ENCODE assay signal across 14 cellular contexts in genomic region chr3:59327324-59327939, GRCh38.
DNase-seq lines count a peak whose midpoint lies in the region; ATAC-seq and TF ChIP-seq lines count a peak whose summit lies in the region.
"Had no signal": no experiment of that assay in that cellular context is flagged by ENCODE, and none has a peak within 500 bp of the region (broad histone marks: within the 10 kb centered on the region; RNA-seq: fewer than 3 reads in every experiment).

No MANE protein-coding gene starts in this region.

- DNase-seq in EH (ENCODE audit: low read depth) (peak; percentile 73), NCI-H69 (lab: John Stamatoyannopoulos, UW) (peak; percentile 2), endodermal cell (peak; percentile 56), neural progenitor cell (ENCODE audit: low spot score) (peak; percentile 68), putamen (ENCODE audit: low spot score) (no peak), tibial artery (no peak)
- DNase-seq: activated naive CD4-positive, alpha-beta T cell treated with anti-CD3 and anti-CD28 coated beads, Interleukin-2, amount 10 ng/mL, durations not matched to agents 7 days and 5 days; Calu3; naive thymus-derived CD4-positive, alpha-beta T cell; RPMI8226 had no signal

- H3K27ac Mint-ChIP-seq in endodermal cell = no peak overlapping the region
- peak overlapping the region; percentile 72 for H3K27ac Mint-ChIP-seq in neural progenitor cell
- H3K27ac Mint-ChIP-seq: activated naive CD4-positive, alpha-beta T cell treated with anti-CD3 and anti-CD28 coated beads, Interleukin-2, amount 10 ng/mL, durations not matched to agents 7 days and 5 days; naive thymus-derived CD4-positive, alpha-beta T cell had no signal

- no peaks in the 10 kb centered on the region for H3F3A ChIP-seq in neural progenitor cell (ENCODE audit: low read depth)

- H3K4me1 Mint-ChIP-seq in endodermal cell (peaks cover 14% of the 10 kb centered on the region), neural progenitor cell (peaks cover 22% of the 10 kb centered on the region)
- H3K4me1 Mint-ChIP-seq: activated naive CD4-positive, alpha-beta T cell treated with anti-CD3 and anti-CD28 coated beads, Interleukin-2, amount 10 ng/mL, durations not matched to agents 7 days and 5 days had no signal

- no peak overlapping the region for H3K4me2 ChIP-seq in neural progenitor cell

- H3K4me3 ChIP-seq in endodermal cell (ENCODE audit: low read length) (no peak overlapping the region), neural progenitor cell (no peak overlapping the region), tibial artery (no peak overlapping the region)
- H3K4me3 ChIP-seq: coronary artery, suprapubic skin had no signal

- H3K27ac ChIP-seq in endodermal cell (ENCODE audit: low read depth, low read length) (no peak overlapping the region), neural progenitor cell (no peak overlapping the region), tibial artery (no peak overlapping the region)
- H3K27ac ChIP-seq: coronary artery, suprapubic skin had no signal

- H2AFZ ChIP-seq in neural progenitor cell (replicated peaks) = no peak overlapping the region

- H3K9me3 ChIP-seq in endodermal cell (ENCODE audit: control insufficient read depth, low read length) = no peaks in the 10 kb centered on the region
- no peaks in the 10 kb centered on the region for H3K9me3 ChIP-seq in neural progenitor cell (ENCODE audit: low read depth)
- no peaks in the 10 kb centered on the region for H3K9me3 ChIP-seq in tibial artery
- H3K9me3 ChIP-seq: suprapubic skin had no signal

- intact Hi-C loops in tibial artery (cut with DNase I; ENCODE audit: low total_unique reads) = no loop called here

- H3K9ac ChIP-seq in endodermal cell (ENCODE audit: extremely low read depth, low read length, poor library complexity, severe bottlenecking) = no peak overlapping the region
- H3K9ac ChIP-seq in neural progenitor cell = no peak overlapping the region

- H3K36me3 ChIP-seq in endodermal cell (ENCODE audit: control insufficient read depth, insufficient read depth, low read length) (no peaks in the 10 kb centered on the region), neural progenitor cell (no peaks in the 10 kb centered on the region), tibial artery (no peaks in the 10 kb centered on the region)
- H3K36me3 ChIP-seq: suprapubic skin had no signal

- H3K79me2 ChIP-seq in neural progenitor cell (ENCODE audit: low read depth) = no peaks in the 10 kb centered on the region

- H3K4me3 Mint-ChIP-seq in endodermal cell (no peak overlapping the region), neural progenitor cell (no peak overlapping the region)
- H3K4me3 Mint-ChIP-seq: activated naive CD4-positive, alpha-beta T cell treated with anti-CD3 and anti-CD28 coated beads, Interleukin-2, amount 10 ng/mL, durations not matched to agents 7 days and 5 days; naive thymus-derived CD4-positive, alpha-beta T cell had no signal

- WGBS in endodermal cell (ENCODE audit: insufficient coverage in 1 of 2, insufficient read length in 1 of 2), 2 experiments = 76 to 85% methylated on average over 5 to 6 of the region's 6 CpGs

- TF ChIP-seq CTCF in endodermal cell (conservative IDR thresholded peaks at IDR 0.05) (no peak), neural progenitor cell (IDR thresholded peaks at IDR 0.05) (no peak), tibial artery (IDR thresholded peaks at IDR 0.05) (no peak)

- H3K27me3 ChIP-seq in endodermal cell (ENCODE audit: control insufficient read depth, insufficient read depth, low read length, poor library complexity, severe bottlenecking) (no peaks in the 10 kb centered on the region), neural progenitor cell (no peaks in the 10 kb centered on the region), tibial artery (no peaks in the 10 kb centered on the region)
- H3K27me3 ChIP-seq: suprapubic skin had no signal

- ATAC-seq in GM21515 (IDR thresholded peaks at IDR 0.05; ENCODE audit: unreplicated experiment) (no peak), GM19324 (IDR thresholded peaks at IDR 0.05; ENCODE audit: low FRiP score, unreplicated experiment) (no peak)
- ATAC-seq: naive thymus-derived CD4-positive, alpha-beta T cell had no signal

- H3K4me1 ChIP-seq in endodermal cell (ENCODE audit: control insufficient read depth, insufficient read depth, low read length) = no peaks in the 10 kb centered on the region
- H3K4me1 ChIP-seq in neural progenitor cell = peaks cover 11% of the 10 kb centered on the region
- no peaks in the 10 kb centered on the region for H3K4me1 ChIP-seq in tibial artery
- H3K4me1 ChIP-seq: suprapubic skin had no signal

- H3K27me3 Mint-ChIP-seq in endodermal cell (ENCODE audit: insufficient read depth) = peaks cover 2% of the 10 kb centered on the region
- H3K27me3 Mint-ChIP-seq in neural progenitor cell (ENCODE audit: insufficient read depth, low read depth) = peaks cover 10% of the 10 kb centered on the region
- H3K27me3 Mint-ChIP-seq: activated naive CD4-positive, alpha-beta T cell treated with anti-CD3 and anti-CD28 coated beads, Interleukin-2, amount 10 ng/mL, durations not matched to agents 7 days and 5 days; naive thymus-derived CD4-positive, alpha-beta T cell had no signal

- H4K20me1 ChIP-seq in neural progenitor cell (ENCODE audit: low read depth) = no peaks in the 10 kb centered on the region

- no peaks in the 10 kb centered on the region for H3K9me3 Mint-ChIP-seq in endodermal cell
- H3K9me3 Mint-ChIP-seq in neural progenitor cell = peaks cover 5% of the 10 kb centered on the region
- H3K9me3 Mint-ChIP-seq: activated naive CD4-positive, alpha-beta T cell treated with anti-CD3 and anti-CD28 coated beads, Interleukin-2, amount 10 ng/mL, durations not matched to agents 7 days and 5 days had no signal

- H3K36me3 Mint-ChIP-seq in endodermal cell (ENCODE audit: low read depth) (no peaks in the 10 kb centered on the region), neural progenitor cell (no peaks in the 10 kb centered on the region)

Comparison
In these comparisons a context has a peak if more than half of its experiments do, and no peak if none do; other contexts are left out.
1. DNase-seq: peak in EH (single experiment), NCI-H69 (single experiment), endodermal cell (single experiment) and neural progenitor cell (single experiment); none in putamen (single experiment) and tibial artery (0 of 2).